ENCODE assay signal across 25 cellular contexts in genomic region chr6:154498340-154498934, GRCh38. TPM values are rescaled to one million over a fixed set of nuclear protein-coding genes. Genes with fewer than 3 reads are reported as not detected.
"Had no signal": no experiment of that assay in that cellular context is flagged by ENCODE, and none has a peak within 500 bp of the region (broad histone marks: within the 10 kb centered on the region; RNA-seq: fewer than 3 reads in every experiment).

No MANE protein-coding gene starts in this region.

- H3K4me3 Mint-ChIP-seq: activated CD4-positive, alpha-beta memory T cell treated with anti-CD3 and anti-CD28 coated beads for 36 hours; activated CD4-positive, alpha-beta T cell treated with anti-CD3 and anti-CD28 coated beads, Interleukin-2, amount 10 ng/mL, durations not matched to agents 7 days and 5 days; activated naive CD4-positive, alpha-beta T cell treated with anti-CD3 and anti-CD28 coated beads, Interleukin-2, amount 50 U/mL, for 24 hours; activated T-cell treated with anti-CD3 and anti-CD28 coated beads, Interleukin-2, amount 50 U/mL, for 72 hours; brain had no signal

- H3K9me3 Mint-ChIP-seq: activated CD4-positive, alpha-beta memory T cell treated with anti-CD3 and anti-CD28 coated beads for 36 hours; activated CD4-positive, alpha-beta T cell treated with anti-CD3 and anti-CD28 coated beads, Interleukin-2, amount 10 ng/mL, durations not matched to agents 7 days and 5 days; activated naive CD4-positive, alpha-beta T cell treated with anti-CD3 and anti-CD28 coated beads, Interleukin-2, amount 50 U/mL, for 24 hours; activated T-cell treated with anti-CD3 and anti-CD28 coated beads, Interleukin-2, amount 50 U/mL, for 72 hours; brain had no signal

- H3K27me3 ChIP-seq: ascending aorta, MG63, Peyer's patch, SJCRH30 had no signal

- H3K9me3 ChIP-seq: ascending aorta, MG63, Peyer's patch, SJCRH30, SK-N-SH had no signal

- H3K4me1 Mint-ChIP-seq: activated CD4-positive, alpha-beta T cell treated with anti-CD3 and anti-CD28 coated beads, Interleukin-2, amount 10 ng/mL, durations not matched to agents 7 days and 5 days; activated naive CD4-positive, alpha-beta T cell treated with anti-CD3 and anti-CD28 coated beads, Interleukin-2, amount 50 U/mL, for 24 hours had no signal

- H3K36me3 ChIP-seq: ascending aorta had no signal

- H3K27ac ChIP-seq: ascending aorta, Peyer's patch, RWPE1, VCaP had no signal

- DNase-seq: activated CD4-positive, alpha-beta memory T cell treated with anti-CD3 and anti-CD28 coated beads for 36 hours; activated CD4-positive, alpha-beta T cell treated with anti-CD3 and anti-CD28 coated beads, Interleukin-2, amount 10 ng/mL, durations not matched to agents 7 days and 5 days; activated CD4-positive, CD25-positive, alpha-beta regulatory T cell; activated effector memory CD4-positive, alpha-beta T cell treated with Interleukin-2 at 50 U/mL for 16 hours; activated naive CD4-positive, alpha-beta T cell; activated T-cell treated with anti-CD3 and anti-CD28 coated beads for 4 hours; activated T-cell treated with anti-CD3 and anti-CD28 coated beads, Interleukin-2, amount 50 U/mL, for 72 hours; MG63; MV-4-11; NCI-H1092 treated with DMSO at 0.1 percent for 48 hours; NCI-H1417 treated with DMSO at 0.1 percent for 48 hours; NCI-H1694; NCI-H2029; NCI-H524; Peyer's patch; Right ventricle myocardium superior; SJCRH30; SK-N-SH; T-helper 1 cell had no signal

- ATAC-seq: activated T-cell treated with anti-CD3 and anti-CD28 coated beads, Interleukin-2, amount 50 U/mL, for 72 hours had no signal

- H3K27ac Mint-ChIP-seq: activated CD4-positive, alpha-beta memory T cell treated with anti-CD3 and anti-CD28 coated beads for 36 hours; activated CD4-positive, alpha-beta T cell treated with anti-CD3 and anti-CD28 coated beads, Interleukin-2, amount 10 ng/mL, durations not matched to agents 7 days and 5 days; activated naive CD4-positive, alpha-beta T cell treated with anti-CD3 and anti-CD28 coated beads, Interleukin-2, amount 50 U/mL, for 24 hours; activated T-cell treated with anti-CD3 and anti-CD28 coated beads, Interleukin-2, amount 50 U/mL, for 72 hours had no signal

- H3K27me3 Mint-ChIP-seq: brain had no signal

- H3K4me3 ChIP-seq: ascending aorta, MG63, Peyer's patch, SJCRH30 had no signal

- H3K36me3 Mint-ChIP-seq: activated CD4-positive, alpha-beta memory T cell treated with anti-CD3 and anti-CD28 coated beads for 36 hours; activated naive CD4-positive, alpha-beta T cell treated with anti-CD3 and anti-CD28 coated beads, Interleukin-2, amount 50 U/mL, for 24 hours; brain had no signal

RNA-seq across cellular contexts. Expression of gene CNKSR3, which starts 12.0 kb away (rescaled TPM):
- total RNA-seq: activated CD4-positive, alpha-beta T cell treated with anti-CD3 and anti-CD28 coated beads, Interleukin-2, amount 10 ng/mL, durations not matched to agents 7 days and 5 days; T-helper 2 cell treated with Interferon-gamma antibody and Interleukin-4, amounts not matched to agents 100 ng/mL and 5 ng/mL, for 36 hours had no signal
